Comparison of ENCODE assay signal across 11 cellular contexts in the genomic region with DNA sequence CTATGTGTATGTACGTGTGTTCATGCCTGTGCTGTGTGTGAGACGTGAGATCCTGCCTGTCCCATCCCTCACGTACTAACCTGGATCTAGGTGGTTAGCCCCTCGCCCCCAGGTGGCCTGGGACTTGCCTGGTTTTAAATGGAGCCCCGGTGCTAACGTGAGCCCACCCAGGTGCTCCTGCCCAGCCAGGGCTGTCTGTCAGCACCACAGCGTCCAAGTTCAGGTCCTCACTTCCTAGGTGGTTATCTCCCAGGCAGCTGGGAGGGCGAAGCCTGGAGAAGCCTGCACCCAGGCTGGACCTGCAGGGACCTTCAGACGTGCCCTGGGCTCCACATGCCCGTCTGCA.
"Had no signal": no experiment of that assay in that cellular context is flagged by ENCODE, and none has a peak within 500 bp of the region (broad histone marks: within the 10 kb centered on the region; RNA-seq: fewer than 3 reads in every experiment).

No MANE protein-coding gene starts in this region.

- H3K4me3 Mint-ChIP-seq: activated CD4-positive, alpha-beta T cell treated with anti-CD3 and anti-CD28 coated beads for 36 hours; activated CD8-positive, alpha-beta T cell treated with anti-CD3 and anti-CD28 coated beads for 36 hours; activated T-cell treated with anti-CD3 and anti-CD28 coated beads, Interleukin-2, amount 50 U/mL, for 72 hours; dendritic cell treated with granulocyte-macrophage colony-stimulating factor and Interleukin-4, amounts not matched to agents 40 ng/mL and 50 ng/mL, for 4 days; nephron; T-cell had no signal

- H3K9me3 ChIP-seq: adrenal gland, body of pancreas, gastroesophageal sphincter, tibial artery had no signal

- H3K36me3 ChIP-seq: gastroesophageal sphincter, tibial artery had no signal

- H3K36me3 Mint-ChIP-seq: T-cell had no signal

- H3K27me3 ChIP-seq: adrenal gland, body of pancreas had no signal

- H3K27ac ChIP-seq: body of pancreas, gastroesophageal sphincter, tibial artery had no signal

- H3K27me3 Mint-ChIP-seq: activated CD4-positive, alpha-beta T cell treated with anti-CD3 and anti-CD28 coated beads for 36 hours; activated CD8-positive, alpha-beta T cell treated with anti-CD3 and anti-CD28 coated beads for 36 hours; T-cell had no signal

- H3K9me3 Mint-ChIP-seq: activated CD8-positive, alpha-beta T cell treated with anti-CD3 and anti-CD28 coated beads for 36 hours; activated T-cell treated with anti-CD3 and anti-CD28 coated beads, Interleukin-2, amount 50 U/mL, for 72 hours; dendritic cell treated with granulocyte-macrophage colony-stimulating factor and Interleukin-4, amounts not matched to agents 40 ng/mL and 50 ng/mL, for 4 days; effector memory CD8-positive, alpha-beta T cell; nephron; T-cell had no signal

- H3K27ac Mint-ChIP-seq: activated CD4-positive, alpha-beta T cell treated with anti-CD3 and anti-CD28 coated beads for 36 hours; activated CD8-positive, alpha-beta T cell treated with anti-CD3 and anti-CD28 coated beads for 36 hours; activated T-cell treated with anti-CD3 and anti-CD28 coated beads, Interleukin-2, amount 50 U/mL, for 72 hours; dendritic cell treated with granulocyte-macrophage colony-stimulating factor and Interleukin-4, amounts not matched to agents 40 ng/mL and 50 ng/mL, for 4 days; effector memory CD8-positive, alpha-beta T cell; T-cell had no signal

- H3K4me3 ChIP-seq: adrenal gland, body of pancreas, gastroesophageal sphincter, tibial artery had no signal
